ENCODE assay signal across 25 cellular contexts in the genomic region with DNA sequence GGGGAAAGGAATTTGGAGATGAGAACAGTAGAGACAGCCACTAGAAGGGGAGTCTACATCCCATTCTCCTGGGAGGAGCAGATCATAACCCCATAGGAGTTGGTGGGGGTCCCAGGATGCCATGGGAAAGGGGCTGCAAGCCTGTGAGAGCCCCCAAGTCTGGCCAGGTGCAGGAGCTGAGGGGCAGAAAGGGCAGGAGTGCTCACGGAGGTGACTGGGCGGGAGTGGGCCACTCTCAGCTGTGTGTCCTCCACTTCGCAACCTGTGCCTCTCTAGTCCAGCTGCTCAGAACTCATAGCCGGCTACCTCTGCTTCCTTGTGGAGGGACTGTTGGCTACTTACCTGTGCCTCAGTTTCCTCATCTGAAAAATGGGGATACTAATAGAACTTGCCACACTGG.
"Had no signal": no experiment of that assay in that cellular context is flagged by ENCODE, and none has a peak within 500 bp of the region (broad histone marks: within the 10 kb centered on the region; RNA-seq: fewer than 3 reads in every experiment).

No MANE protein-coding gene starts in this region.

- H3K27me3 ChIP-seq: left lung, ovary, tibial nerve, uterus had no signal

- H3K27ac ChIP-seq: left lung, lower lobe of right lung, ovary, prostate gland, spleen, tibial nerve, uterus had no signal

- H3K36me3 ChIP-seq: left lung, lower lobe of right lung, ovary, prostate gland, spleen, tibial nerve, uterus had no signal

- H3K9me3 ChIP-seq: left lung, lower lobe of right lung, ovary, prostate gland, spleen, tibial nerve, uterus had no signal

- H3K4me3 ChIP-seq: left lung, lower lobe of right lung, ovary, prostate gland, spleen, tibial nerve, uterus had no signal

- ATAC-seq: left colon; left lung; lower lobe of right lung; natural killer cell; right cardiac atrium; sciatic nerve; stimulated activated memory B cell treated with anti-CD40 and anti-IgM and Interleukin-4, amounts not matched to agents 10 μg/mL and 1 μg/mL and 100 μg/mL, for 72 hours; stimulated activated naive CD8-positive, alpha-beta T cell treated with anti-CD3 and anti-CD28 coated beads, Interleukin-15, amount 100 ng/mL, for 72 hours had no signal

- DNase-seq: hypothalamus; immature natural killer cell; kidney glomerular epithelial cell; left colon; left lung; lower lobe of right lung; mammary epithelial cell; mesenchymal stem cell; naive B cell; natural killer cell; nephron progenitor cell; ovary; retina; right cardiac atrium; small intestine; spleen; stimulated activated CD4-positive, alpha-beta T cell treated with anti-CD3 and anti-CD28 coated beads, Interleukin-4, amount 100 ng/mL, for 24 hours; stimulated activated naive CD4-positive, alpha-beta T cell treated with Interleukin-2 at 50 U/mL for 16 hours; stimulated activated naive CD8-positive, alpha-beta T cell treated with anti-CD3 and anti-CD28 coated beads, Interleukin-15, amount 100 ng/mL, for 72 hours; substantia nigra; uterus had no signal

- H3K4me1 ChIP-seq: left lung, lower lobe of right lung, prostate gland, spleen, tibial nerve, uterus had no signal
